22 cellular contexts compared by ENCODE assay signal in genomic region chr9:123682746-123683145, GRCh38.
"Had no signal": no experiment of that assay in that cellular context is flagged by ENCODE, and none has a peak within 500 bp of the region (broad histone marks: within the 10 kb centered on the region; RNA-seq: fewer than 3 reads in every experiment).

No MANE protein-coding gene starts in this region.

- H3K27me3 ChIP-seq: SJSA1 had no signal

- H3K4me3 ChIP-seq: K562, SJSA1 had no signal

- H3K9me3 Mint-ChIP-seq: IgD-negative memory B cell had no signal

- H3K9ac ChIP-seq: KMS-11, SK-N-SH had no signal

- H3K27me3 Mint-ChIP-seq: IgD-negative memory B cell had no signal

- DNase-seq: Kasumi-1, MM.1S, NCI-H1092 treated with DMSO at 0.1 percent for 48 hours, NCI-H1436, NCI-H187, NCI-H2029, NCI-H2081 treated with DMSO at 0.1 percent for 48 hours, NCI-H2171, NCI-H226, NCI-H446, NCI-H510A, NCI-H524 treated with DMSO at 0.1 percent for 48 hours, NCI-H774, Right ventricle myocardium superior, RPMI8226, SIG-M5, SK-N-SH had no signal

- H3K27ac ChIP-seq: HL-60, KMS-11, SJSA1 had no signal

- H3K4me3 Mint-ChIP-seq: IgD-negative memory B cell had no signal

- ATAC-seq: K562 had no signal

- H3K4me2 ChIP-seq: KMS-11, SK-N-SH had no signal
